ENCODE assay signal across 27 cellular contexts in the genomic region with DNA sequence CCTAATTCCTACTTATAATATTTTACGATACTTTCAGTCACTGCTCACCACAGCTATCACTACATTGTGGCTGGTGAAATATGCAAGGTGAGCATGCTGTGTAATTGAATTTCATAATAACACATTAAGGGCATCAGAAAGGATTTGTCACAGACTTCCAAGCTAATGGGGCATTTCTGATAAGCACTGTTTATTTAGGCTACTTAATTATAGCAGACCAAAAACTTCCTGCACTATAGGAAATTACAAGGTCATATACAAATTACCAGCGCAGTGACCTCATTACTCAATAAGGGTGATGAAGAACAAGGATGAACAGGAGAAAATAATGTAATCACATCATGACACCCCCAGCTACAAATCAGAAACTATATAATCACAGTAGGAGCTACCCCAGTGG.
"Had no signal": no experiment of that assay in that cellular context is flagged by ENCODE, and none has a peak within 500 bp of the region (broad histone marks: within the 10 kb centered on the region; RNA-seq: fewer than 3 reads in every experiment).

No MANE protein-coding gene starts in this region.

- H3K36me3 ChIP-seq: ascending aorta, breast epithelium, cardiac muscle cell, colonic mucosa had no signal

- ATAC-seq: activated naive CD4-positive, alpha-beta T cell treated with anti-CD3 and anti-CD28 coated beads, Interleukin-2, amount 50 U/mL, for 72 hours; activated T-cell treated with anti-CD3 and anti-CD28 coated beads, Interleukin-2, amount 50 U/mL, for 72 hours; esophagus mucosa; WTC11 had no signal

- H3K4me1 ChIP-seq: ascending aorta, breast epithelium, colonic mucosa had no signal

- H3K9me3 ChIP-seq: ascending aorta, breast epithelium, colonic mucosa had no signal

- H3K4me3 ChIP-seq: ascending aorta, breast epithelium, cardiac muscle cell, colonic mucosa had no signal

- DNase-seq: activated CD4-positive, alpha-beta memory T cell treated with anti-CD3 and anti-CD28 coated beads, Interleukin-2, amount 10 ng/mL, durations not matched to agents 7 days and 5 days; activated CD4-positive, alpha-beta T cell treated with anti-CD3 and anti-CD28 coated beads for 1 hour; activated CD4-positive, alpha-beta T cell treated with anti-CD3 and anti-CD28 coated beads for 4 hours; activated CD4-positive, alpha-beta T cell treated with anti-CD3 and anti-CD28 coated beads, Interleukin-2, amount 10 ng/mL, durations not matched to agents 7 days and 5 days; activated CD4-positive, alpha-beta T cell treated with anti-CD3 and anti-CD28 coated beads, Interleukin-2, amount 50 U/mL, for 4 hours; activated CD8-positive, alpha-beta memory T cell treated with anti-CD3 and anti-CD28 coated beads, Interleukin-2, amount 50 U/mL, for 48 hours; activated gamma-delta T cell; activated naive CD4-positive, alpha-beta T cell; activated naive CD4-positive, alpha-beta T cell treated with anti-CD3 and anti-CD28 coated beads, Interleukin-2, amount 10 ng/mL, durations not matched to agents 7 days and 5 days; activated naive CD8-positive, alpha-beta T cell treated with anti-CD3 and anti-CD28 coated beads, Interleukin-2, amount 10 ng/mL, durations not matched to agents 7 days and 5 days; activated T-cell treated with anti-CD3 and anti-CD28 coated beads for 4 hours; activated T-cell treated with anti-CD3 and anti-CD28 coated beads, Interleukin-2, amount 50 U/mL, for 24 hours; activated T-cell treated with anti-CD3 and anti-CD28 coated beads, Interleukin-2, amount 50 U/mL, for 72 hours; central memory CD4-positive, alpha-beta T cell; cerebellar nuclear complex; colonic mucosa; effector CD8-positive, alpha-beta T cell; endodermal cell; foreskin fibroblast; head of caudate nucleus; T-helper 2 cell had no signal

- H3K27me3 ChIP-seq: ascending aorta, breast epithelium, cardiac muscle cell, colonic mucosa had no signal
